2 cellular contexts compared by ENCODE assay signal in genomic region chr12:51382173-51382572, GRCh38.
TF ChIP-seq lines count a peak whose summit lies in the region.

No MANE protein-coding gene starts in this region.

TF ChIP-seq in HEK293, 187 proteins besides CTCF, POLR2A, EP300 and RAD21 (continued from another document):
- no peak for TF ChIP-seq TSHZ1 (tag by site-specific recombination; IDR thresholded peaks at IDR 0.05; ENCODE audit: borderline replicate concordance)
- no peak for TF ChIP-seq SP7 (tag by site-specific recombination; IDR thresholded peaks at IDR 0.05)
- 0 out of 2 replicates have a peak, but pooled peaks have one; percentile 28 for TF ChIP-seq ZNF341 (tag by site-specific recombination; IDR thresholded peaks at IDR 0.05; ENCODE audit: low read depth)
- no peak for TF ChIP-seq ZNF292 (tag by site-specific recombination; IDR thresholded peaks at IDR 0.05; ENCODE audit: borderline replicate concordance, low read depth)

TF ChIP-seq in WTC11, 78 proteins besides CTCF, POLR2A, EP300 and RAD21 (continued from another document):
- TF ChIP-seq USF2 (CRISPR knock-in tag; IDR thresholded peaks at IDR 0.05) = no peak
- TF ChIP-seq ZNF425 (CRISPR knock-in tag; conservative IDR thresholded peaks at IDR 0.05) = no peak
- TF ChIP-seq CBFB (CRISPR knock-in tag; IDR thresholded peaks at IDR 0.05; ENCODE audit: low read depth) = no peak
- no peak for TF ChIP-seq FOXP4 (CRISPR knock-in tag; IDR thresholded peaks at IDR 0.05)
